Comparison of ENCODE assay signal across 1 cellular context in genomic region chr7:100564405-100564804, GRCh38.
TF ChIP-seq lines count a peak whose summit lies in the region.
"Not testable (repeated sequence)": the region's sequence is repeated elsewhere in the genome, so short reads cannot be mapped to it uniquely, and the experiment has no call there.

No MANE protein-coding gene starts in this region.

TF ChIP-seq in HepG2, 621 proteins besides CTCF, POLR2A, EP300 and RAD21:
- TF ChIP-seq HIVEP1 (CRISPR knock-in tag; IDR thresholded peaks at IDR 0.05) (0 out of 2 replicates have a peak, but pooled peaks have one; percentile 3), MXD1 (CRISPR knock-in tag; IDR thresholded peaks at IDR 0.05) (peak; percentile 33; the same call in 1 of the 2 replicates), KDM5B (CRISPR knock-in tag; IDR thresholded peaks at IDR 0.05; ENCODE audit: borderline replicate concordance) (peak; percentile 35; the same call in 1 of the 2 replicates), SOX6 (CRISPR knock-in tag; IDR thresholded peaks at IDR 0.05) (0 out of 2 replicates have a peak, but pooled peaks have one; percentile 10), NR0B2 (CRISPR knock-in tag; IDR thresholded peaks at IDR 0.05) (peak; percentile 23; the same call in 1 of the 2 replicates), ZNF460 (CRISPR knock-in tag; IDR thresholded peaks at IDR 0.05; ENCODE audit: borderline replicate concordance) (peak; percentile 65; the same call in 1 of the 2 replicates)
- TF ChIP-seq SOX6 (IDR thresholded peaks at IDR 0.05), result not testable (repeated sequence)
